In genomic region chr2:206343144-206343543, GRCh38 we compare ENCODE assay signal across 8 cellular contexts.
"Had no signal": no experiment of that assay in that cellular context is flagged by ENCODE, and none has a peak within 500 bp of the region (broad histone marks: within the 10 kb centered on the region; RNA-seq: fewer than 3 reads in every experiment).

No MANE protein-coding gene starts in this region.

- H3K4me3 ChIP-seq: GM23338, K562 had no signal

- DNase-seq: H9, HCEC 1CT, IMR-90 had no signal

- ATAC-seq: GM23338, K562 had no signal

- H3K4me2 ChIP-seq: GM23338 had no signal

- H2AFZ ChIP-seq: GM23338 had no signal

- FAIRE-seq: H1, H54, HTR-8/SVneo, K562 had no signal
